Comparison of ENCODE assay signal across 21 cellular contexts in the genomic region with DNA sequence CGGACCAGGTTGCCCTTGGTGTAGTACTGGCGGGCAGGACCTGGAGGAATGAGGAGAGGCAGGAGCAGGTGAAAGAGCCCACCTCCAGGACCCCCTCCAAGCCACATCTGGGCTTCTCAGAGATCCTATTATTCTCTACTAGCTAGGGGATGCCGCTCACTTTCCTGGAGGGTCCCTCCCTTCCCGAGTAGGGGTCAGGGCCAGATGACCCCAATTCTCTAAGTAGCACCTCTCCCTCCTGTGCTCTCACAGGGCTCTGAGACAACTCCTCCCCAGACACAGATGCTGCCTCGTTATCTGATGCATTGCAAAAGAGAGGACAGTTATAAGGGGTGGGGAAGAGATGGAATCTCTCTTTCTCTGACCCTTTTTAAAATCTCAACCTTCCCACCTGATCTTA. TPM values are rescaled to one million over a fixed set of nuclear protein-coding genes. Genes with fewer than 3 reads are reported as not detected.
DNase-seq lines count a peak whose midpoint lies in the region; ATAC-seq and TF ChIP-seq lines count a peak whose summit lies in the region.
"Had no signal": no experiment of that assay in that cellular context is flagged by ENCODE, and none has a peak within 500 bp of the region (broad histone marks: within the 10 kb centered on the region; RNA-seq: fewer than 3 reads in every experiment).

No MANE protein-coding gene starts in this region.

- ATAC-seq in right cardiac atrium (no peak), T-helper 17 cell (peak; percentile 13), right lobe of liver (peak in 3 of 4 donors; percentile 7 to 44 (median 28)), GM21390 (IDR thresholded peaks at IDR 0.05; ENCODE audit: unreplicated experiment) (no peak), HG02571 (IDR thresholded peaks at IDR 0.05; ENCODE audit: unreplicated experiment) (no peak)
- ATAC-seq in stimulated activated naive B cell treated with anti-CD40 and anti-IgM and Interleukin-4, amounts not matched to agents 10 μg/mL and 1 μg/mL and 100 μg/mL, for 72 hours (replicated peaks) = no peak
- ATAC-seq: GM12878, Right ventricle myocardium inferior had no signal

- H3K27me3 ChIP-seq in left ventricle myocardium inferior (ENCODE audit: low read depth) (no peaks in the 10 kb centered on the region), right cardiac atrium (ENCODE audit: control insufficient read depth, insufficient read depth) (no peaks in the 10 kb centered on the region), right lobe of liver (no peaks in the 10 kb centered on the region)

- TF ChIP-seq POLR2A in right lobe of liver (IDR thresholded peaks at IDR 0.05) = no peak

- peak overlapping the region; percentile 54 for H3K27ac ChIP-seq in left ventricle myocardium inferior (replicated peaks)
- no peak overlapping the region for H3K27ac ChIP-seq in right cardiac atrium (ENCODE audit: low read length)
- no peak overlapping the region for H3K27ac ChIP-seq in right lobe of liver

- H3K36me3 ChIP-seq in left ventricle myocardium inferior (no peaks in the 10 kb centered on the region), right lobe of liver (no peaks in the 10 kb centered on the region)
- H3K36me3 ChIP-seq: HAP-1 had no signal

- H3K9me3 ChIP-seq in left ventricle myocardium inferior (replicated peaks) = no peaks in the 10 kb centered on the region
- no peaks in the 10 kb centered on the region for H3K9me3 ChIP-seq in right cardiac atrium (ENCODE audit: control insufficient read depth, low read length)
- no peaks in the 10 kb centered on the region for H3K9me3 ChIP-seq in T-helper 17 cell (ENCODE audit: control insufficient read depth, low read length, poor library complexity, severe bottlenecking)
- H3K9me3 ChIP-seq in right lobe of liver = no peaks in the 10 kb centered on the region
- H3K9me3 ChIP-seq: HAP-1 had no signal

- H3K4me1 ChIP-seq in left ventricle myocardium inferior = no peaks in the 10 kb centered on the region
- peaks cover 1% of the 10 kb centered on the region for H3K4me1 ChIP-seq in right cardiac atrium (ENCODE audit: control insufficient read depth, insufficient read depth, low read length)
- H3K4me1 ChIP-seq in right lobe of liver = no peaks in the 10 kb centered on the region
- H3K4me1 ChIP-seq: HAP-1 had no signal

- H3K4me1 Mint-ChIP-seq in T-helper 17 cell = peaks cover 7% of the 10 kb centered on the region
- peaks cover 2 to 6% of the 10 kb centered on the region in 2 donors for H3K4me1 Mint-ChIP-seq in stimulated activated naive B cell treated with anti-CD40 and anti-IgM and Interleukin-4, amounts not matched to agents 10 μg/mL and 1 μg/mL and 100 μg/mL, for 72 hours

- H3K36me3 Mint-ChIP-seq in T-helper 17 cell (ENCODE audit: low read depth) = no peaks in the 10 kb centered on the region
- peaks cover 21 to 30% of the 10 kb centered on the region in 2 donors for H3K36me3 Mint-ChIP-seq in stimulated activated naive B cell treated with anti-CD40 and anti-IgM and Interleukin-4, amounts not matched to agents 10 μg/mL and 1 μg/mL and 100 μg/mL, for 72 hours

- intact Hi-C loops in left ventricle myocardium inferior (cut with micrococcal nuclease) (no loop called here), right cardiac atrium (cut with DNase I) (no loop called here), right lobe of liver (cut with DNase I) (no loop called here)

- H3K9me3 Mint-ChIP-seq in stimulated activated naive B cell treated with anti-CD40 and anti-IgM and Interleukin-4, amounts not matched to agents 10 μg/mL and 1 μg/mL and 100 μg/mL, for 72 hours = peaks cover 0 to 5% of the 10 kb centered on the region in 2 donors

- no peaks in the 10 kb centered on the region for H3K27me3 Mint-ChIP-seq in T-helper 17 cell
- peaks cover 8 to 19% of the 10 kb centered on the region in 2 donors for H3K27me3 Mint-ChIP-seq in stimulated activated naive B cell treated with anti-CD40 and anti-IgM and Interleukin-4, amounts not matched to agents 10 μg/mL and 1 μg/mL and 100 μg/mL, for 72 hours
- H3K27me3 Mint-ChIP-seq: brain had no signal

- H3K4me3 ChIP-seq in left ventricle myocardium inferior = peak overlapping the region; percentile 28
- H3K4me3 ChIP-seq in right cardiac atrium (ENCODE audit: low read length) = no peak overlapping the region
- H3K4me3 ChIP-seq in right lobe of liver = no peak overlapping the region
- H3K4me3 ChIP-seq: GM12878, HAP-1 had no signal

- H3K4me3 Mint-ChIP-seq in T-helper 17 cell = peak overlapping the region; percentile 66
- H3K4me3 Mint-ChIP-seq in stimulated activated naive B cell treated with anti-CD40 and anti-IgM and Interleukin-4, amounts not matched to agents 10 μg/mL and 1 μg/mL and 100 μg/mL, for 72 hours = peak overlapping the region; percentile 7 to 77
- H3K4me3 Mint-ChIP-seq: brain had no signal

- WGBS in right cardiac atrium = 54% methylated on average over 5 of the region's 5 CpGs
- 40% methylated on average over 2 of the region's 5 CpGs for WGBS in right lobe of liver (ENCODE audit: insufficient coverage, low coverage, low lambda C conversion rate, missing lambda C conversion rate)

- peak overlapping the region; percentile 37 for H3K27ac Mint-ChIP-seq in T-helper 17 cell
- H3K27ac Mint-ChIP-seq in stimulated activated naive B cell treated with anti-CD40 and anti-IgM and Interleukin-4, amounts not matched to agents 10 μg/mL and 1 μg/mL and 100 μg/mL, for 72 hours = peak overlapping the region; percentile 39
- H3K27ac Mint-ChIP-seq: brain, T-cell had no signal

- TF ChIP-seq CTCF in left ventricle myocardium inferior (IDR thresholded peaks at IDR 0.05; ENCODE audit: borderline replicate concordance) (no peak), right lobe of liver (IDR thresholded peaks at IDR 0.05) (no peak)

- DNase-seq in left ventricle myocardium inferior = no peak
- DNase-seq in right cardiac atrium = no peak
- DNase-seq in T-helper 17 cell = no peak
- no peak for DNase-seq in right lobe of liver
- DNase-seq in stimulated activated naive B cell treated with anti-CD40 and anti-IgM and Interleukin-4, amounts not matched to agents 10 μg/mL and 1 μg/mL and 100 μg/mL, for 72 hours = no peak
- DNase-seq in H4 (ENCODE audit: low spot score) = no peak
- DNase-seq: activated CD4-positive, CD25-positive, alpha-beta regulatory T cell; cortex of kidney; foreskin fibroblast; KBM-7; NCI-H2029; occipital lobe; substantia nigra had no signal

RNA-seq across cellular contexts. Expression of gene GP6, which starts 22.9 kb away (rescaled TPM):
- total RNA-seq in left ventricle myocardium inferior = 0.30 TPM
- under 1 TPM; 0.26 to 0.71 (median 0.44) TPM for total RNA-seq in right cardiac atrium
- polyA plus RNA-seq in right cardiac atrium = 0.27 TPM
- total RNA-seq in T-helper 17 cell = 10 to 100 TPM in 1 of 2 donors, 1 to 10 TPM in 1; 1.8 to 22.1 TPM
- under 1 TPM in 2 of 6 experiments, not detected in 4; 0.33 to 0.42 TPM for total RNA-seq in right lobe of liver
- not detected in 2 replicates for total RNA-seq in H4 (2014; rRNA removed; shearing (Covaris generic))
- total RNA-seq: GM12878 had no signal
- polyA plus RNA-seq: GM12878 had no signal

RNA-seq across cellular contexts. Expression of gene RDH13, which starts 47.8 kb away (rescaled TPM):
- total RNA-seq in left ventricle myocardium inferior = 53.8 TPM
- total RNA-seq in right cardiac atrium = 10 to 100 TPM; 25.5 to 42.6 (median 31.9) TPM
- polyA plus RNA-seq in right cardiac atrium = 30.1 TPM
- total RNA-seq in T-helper 17 cell = 10 to 100 TPM; 11.3 to 12.9 TPM
- total RNA-seq in right lobe of liver = 10 to 100 TPM in 4 of 6 experiments, 1 to 10 TPM in 2; 7.7 to 16.8 (median 12.1) TPM
- 18.1 and 43.0 TPM in 2 replicates for total RNA-seq in H4 (2014; rRNA removed; shearing (Covaris generic))

RNA-seq across cellular contexts. Expression of gene NLRP2, which starts 49.0 kb away (rescaled TPM):
- total RNA-seq in left ventricle myocardium inferior (0.88 TPM), right cardiac atrium (1 to 10 TPM in 1 of 4 donors, under 1 TPM in 2, not detected in 1; 0.39 to 1.7 (median 0.40) TPM), T-helper 17 cell (1 to 10 TPM; 3.0 to 4.6 TPM), right lobe of liver (under 1 TPM in 5 of 6 experiments, not detected in 1; 0.18 to 0.81 (median 0.42) TPM)
- not detected for polyA plus RNA-seq in right cardiac atrium
- total RNA-seq in H4 (2014; rRNA removed; shearing (Covaris generic)) = 0.56 TPM in 1 of 2 replicates, not detected in the other
- total RNA-seq: NCI-H460 had no signal

Comparison
In these comparisons a context has a peak if more than half of its experiments do, and no peak if none do; other contexts are left out.
1. ATAC-seq: peak in T-helper 17 cell (single experiment) and right lobe of liver (3 of 4); none in right cardiac atrium (0 of 2), stimulated activated naive B cell treated with anti-CD40 and anti-IgM and Interleukin-4, amounts not matched to agents 10 μg/mL and 1 μg/mL and 100 μg/mL, for 72 hours (0 of 2), GM21390 (single experiment) and HG02571 (single experiment).